1 cellular context compared by ENCODE assay signal in the genomic region with DNA sequence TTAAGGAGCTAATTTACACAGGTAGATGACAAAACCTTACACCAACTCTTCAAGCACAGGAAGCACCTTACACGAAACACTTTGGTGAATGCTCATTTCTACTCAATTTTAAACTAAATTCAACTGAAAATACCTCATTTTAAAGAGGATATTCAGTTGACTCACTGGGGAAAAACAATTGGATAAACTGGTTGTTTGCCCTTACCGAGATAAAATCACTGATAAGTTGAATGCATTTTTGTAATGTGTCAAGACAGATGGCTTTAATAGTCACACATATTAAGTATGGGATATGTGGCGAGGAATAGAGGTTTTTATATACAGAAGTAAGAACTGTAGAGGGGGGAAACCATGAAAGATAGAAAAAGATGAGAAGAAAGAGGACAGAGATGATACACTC.
TF ChIP-seq lines count a peak whose summit lies in the region.

No MANE protein-coding gene starts in this region.

TF ChIP-seq in A549, 52 proteins besides CTCF, POLR2A, EP300 and RAD21 (continued from another document):
- TF ChIP-seq, protein P1, sequence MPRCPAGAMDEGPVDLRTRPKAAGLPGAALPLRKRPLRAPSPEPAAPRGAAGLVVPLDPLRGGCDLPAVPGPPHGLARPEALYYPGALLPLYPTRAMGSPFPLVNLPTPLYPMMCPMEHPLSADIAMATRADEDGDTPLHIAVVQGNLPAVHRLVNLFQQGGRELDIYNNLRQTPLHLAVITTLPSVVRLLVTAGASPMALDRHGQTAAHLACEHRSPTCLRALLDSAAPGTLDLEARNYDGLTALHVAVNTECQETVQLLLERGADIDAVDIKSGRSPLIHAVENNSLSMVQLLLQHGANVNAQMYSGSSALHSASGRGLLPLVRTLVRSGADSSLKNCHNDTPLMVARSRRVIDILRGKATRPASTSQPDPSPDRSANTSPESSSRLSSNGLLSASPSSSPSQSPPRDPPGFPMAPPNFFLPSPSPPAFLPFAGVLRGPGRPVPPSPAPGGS (IDR thresholded peaks at IDR 0.05), result no peak
- TF ChIP-seq GATA3 (IDR thresholded peaks at IDR 0.05; ENCODE audit: borderline replicate concordance), result no peak
- TF ChIP-seq BHLHE40 (IDR thresholded peaks at IDR 0.05; ENCODE audit: low read depth, low read length), result no peak
